Comparison of ENCODE assay signal across 10 cellular contexts in the genomic region with DNA sequence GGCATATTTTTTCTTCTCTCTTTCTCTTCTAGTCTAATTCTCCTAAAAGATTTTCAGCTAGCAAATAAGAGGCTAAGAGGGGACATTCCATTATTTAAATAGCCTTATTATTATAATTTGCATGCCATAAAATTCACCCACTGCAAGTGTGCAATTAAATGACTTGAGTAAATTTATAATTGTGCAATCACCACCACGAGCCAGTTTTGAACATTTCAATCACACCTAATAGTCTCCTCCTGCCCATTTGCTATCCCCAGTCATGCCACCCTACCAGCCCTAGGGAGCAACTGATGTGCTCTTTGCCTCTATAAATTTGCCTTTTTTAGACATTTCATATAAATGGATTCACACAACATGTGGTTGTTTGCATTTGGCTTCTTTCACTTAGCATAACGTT. TPM values are rescaled to one million over a fixed set of nuclear protein-coding genes. Genes with fewer than 3 reads are reported as not detected.
"Had no signal": no experiment of that assay in that cellular context is flagged by ENCODE, and none has a peak within 500 bp of the region (broad histone marks: within the 10 kb centered on the region; RNA-seq: fewer than 3 reads in every experiment).

No MANE protein-coding gene starts in this region.

- H3K4me2 ChIP-seq: GM23338 had no signal

- ATAC-seq: GM23338, HCT116 had no signal

- H3K4me3 ChIP-seq: GM23338, HAP-1 had no signal

- H3K36me3 ChIP-seq: HAP-1 had no signal

- H2AFZ ChIP-seq: GM23338 had no signal

- H3K27ac ChIP-seq: HL-60 had no signal

- DNase-seq: H7, HFFc6, KG1 had no signal

- H3K9me3 ChIP-seq: HAP-1 had no signal

- H3K4me1 ChIP-seq: HAP-1 had no signal

RNA-seq across cellular contexts. Expression of a gene that starts 12.0 kb away (rescaled TPM):
- total RNA-seq: GM23338, H7, HFFc6, HT1080 had no signal
- polyA plus RNA-seq: IgD-negative memory B cell had no signal

RNA-seq across cellular contexts. Expression of a gene that starts 55.8 kb away (rescaled TPM):
- total RNA-seq: GM23338, H4, H7, HFFc6, HT1080 had no signal
- polyA plus RNA-seq: GM23338, IgD-negative memory B cell had no signal
